In genomic region chr6:149924206-149924932, GRCh38 we compare ENCODE assay signal across 1 cellular context.
TF ChIP-seq lines count a peak whose summit lies in the region.

No MANE protein-coding gene starts in this region.

TF ChIP-seq in IMR-90, 13 proteins besides CTCF, POLR2A, EP300 and RAD21:
- TF ChIP-seq MAFK (IDR thresholded peaks at IDR 0.05; ENCODE audit: low read depth, low read length) (no peak), NFE2L2 (IDR thresholded peaks at IDR 0.05; ENCODE audit: low read depth, low read length) (no peak), ELK1 (IDR thresholded peaks at IDR 0.05; ENCODE audit: borderline replicate concordance, low read depth, low read length) (no peak), USF2 (IDR thresholded peaks at IDR 0.05; ENCODE audit: low read depth, low read length) (no peak), RCOR1 (IDR thresholded peaks at IDR 0.05; ENCODE audit: insufficient replicate concordance, low read length) (no peak), RFX5 (IDR thresholded peaks at IDR 0.05; ENCODE audit: low read depth, low read length) (no peak), CEBPB (IDR thresholded peaks at IDR 0.05; ENCODE audit: low read depth, low read length) (no peak), CHD1 (IDR thresholded peaks at IDR 0.05; ENCODE audit: low read depth, low read length) (no peak), MXI1 (IDR thresholded peaks at IDR 0.05; ENCODE audit: borderline replicate concordance, low read depth, low read length) (no peak), MAZ (IDR thresholded peaks at IDR 0.05; ENCODE audit: borderline replicate concordance, low read depth, low read length) (no peak)
